In genomic region chr22:23494593-23495266, GRCh38 we compare ENCODE assay signal across 28 cellular contexts.
"Had no signal": no experiment of that assay in that cellular context is flagged by ENCODE, and none has a peak within 500 bp of the region (broad histone marks: within the 10 kb centered on the region; RNA-seq: fewer than 3 reads in every experiment).

No MANE protein-coding gene starts in this region.

- H3K36me3 Mint-ChIP-seq: activated CD4-positive, alpha-beta memory T cell treated with anti-CD3 and anti-CD28 coated beads for 36 hours; activated naive CD4-positive, alpha-beta T cell treated with anti-CD3 and anti-CD28 coated beads, Interleukin-2, amount 50 U/mL, for 24 hours; type B pancreatic cell had no signal

- H3K27ac Mint-ChIP-seq: activated CD4-positive, alpha-beta memory T cell treated with anti-CD3 and anti-CD28 coated beads for 36 hours; activated naive CD8-positive, alpha-beta T cell treated with anti-CD3 and anti-CD28 coated beads, Interleukin-2, amount 50 U/mL, for 24 hours; activated T-helper 17 cell treated with anti-CD3 and anti-CD28 coated beads, Interleukin-2, amount 50 U/mL, for 72 hours; dendritic cell treated with granulocyte-macrophage colony-stimulating factor and Interleukin-4, amounts not matched to agents 40 ng/mL and 50 ng/mL, for 4 days; endodermal cell; immature natural killer cell; type B pancreatic cell had no signal

- H3K27ac ChIP-seq: esophagus muscularis mucosa, foreskin keratinocyte, heart left ventricle, lower lobe of right lung, right atrium auricular region, spleen, thoracic aorta, VCaP had no signal

- H3K9me3 ChIP-seq: esophagus muscularis mucosa, heart left ventricle, lower lobe of right lung, right atrium auricular region, spleen, thoracic aorta had no signal

- H3K36me3 ChIP-seq: esophagus muscularis mucosa, heart left ventricle, lower lobe of right lung, right atrium auricular region, spleen, thoracic aorta had no signal

- DNase-seq: activated CD4-positive, alpha-beta memory T cell treated with anti-CD3 and anti-CD28 coated beads for 36 hours; activated CD4-positive, alpha-beta T cell treated with anti-CD3 and anti-CD28 coated beads for 4 hours; activated CD8-positive, alpha-beta memory T cell treated with anti-CD3 and anti-CD28 coated beads, Interleukin-2, amount 50 U/mL, for 4 hours; activated naive CD8-positive, alpha-beta T cell treated with anti-CD3 and anti-CD28 coated beads, Interleukin-2, amount 50 U/mL, for 24 hours; activated T-cell treated with anti-CD3 and anti-CD28 coated beads, Interleukin-2, amount 50 U/mL, for 1 hour; amygdala; central memory CD4-positive, alpha-beta T cell; endodermal cell; foreskin keratinocyte; hypothalamus; immature natural killer cell; lower lobe of right lung; mesendoderm; occipital lobe; spleen; stimulated activated CD4-positive, alpha-beta T cell treated with anti-CD3 and anti-CD28 coated beads, Interleukin-2, amount 100 ng/mL, for 48 hours; stimulated activated naive CD4-positive, alpha-beta T cell treated with Interleukin-2 at 50 U/mL for 16 hours; T-helper 9 cell had no signal

- H3K27me3 Mint-ChIP-seq: activated naive CD8-positive, alpha-beta T cell treated with anti-CD3 and anti-CD28 coated beads, Interleukin-2, amount 50 U/mL, for 24 hours; dendritic cell treated with granulocyte-macrophage colony-stimulating factor and Interleukin-4, amounts not matched to agents 40 ng/mL and 50 ng/mL, for 4 days had no signal

- H3K4me1 ChIP-seq: esophagus muscularis mucosa, foreskin keratinocyte, heart left ventricle, lower lobe of right lung, right atrium auricular region had no signal

- H3K4me3 Mint-ChIP-seq: activated CD4-positive, alpha-beta memory T cell treated with anti-CD3 and anti-CD28 coated beads for 36 hours; activated naive CD8-positive, alpha-beta T cell treated with anti-CD3 and anti-CD28 coated beads, Interleukin-2, amount 50 U/mL, for 24 hours; activated T-helper 17 cell treated with anti-CD3 and anti-CD28 coated beads, Interleukin-2, amount 50 U/mL, for 72 hours; dendritic cell treated with granulocyte-macrophage colony-stimulating factor and Interleukin-4, amounts not matched to agents 40 ng/mL and 50 ng/mL, for 4 days; endodermal cell; neural crest cell; type B pancreatic cell had no signal

- ATAC-seq: activated naive CD8-positive, alpha-beta T cell treated with anti-CD3 and anti-CD28 coated beads, Interleukin-2, amount 50 U/mL, for 24 hours; activated T-helper 17 cell treated with anti-CD3 and anti-CD28 coated beads, Interleukin-2, amount 50 U/mL, for 72 hours; foreskin keratinocyte; heart left ventricle; lower lobe of right lung had no signal

- H3K9me3 Mint-ChIP-seq: activated CD4-positive, alpha-beta memory T cell treated with anti-CD3 and anti-CD28 coated beads for 36 hours; activated naive CD4-positive, alpha-beta T cell treated with anti-CD3 and anti-CD28 coated beads, Interleukin-2, amount 50 U/mL, for 24 hours; activated naive CD8-positive, alpha-beta T cell treated with anti-CD3 and anti-CD28 coated beads, Interleukin-2, amount 50 U/mL, for 24 hours; activated T-helper 17 cell treated with anti-CD3 and anti-CD28 coated beads, Interleukin-2, amount 50 U/mL, for 72 hours; dendritic cell treated with granulocyte-macrophage colony-stimulating factor and Interleukin-4, amounts not matched to agents 40 ng/mL and 50 ng/mL, for 4 days; endodermal cell; immature natural killer cell; neural crest cell; type B pancreatic cell had no signal

- H3K27me3 ChIP-seq: esophagus muscularis mucosa, heart left ventricle, right atrium auricular region, spleen had no signal

- H3K4me3 ChIP-seq: esophagus muscularis mucosa, heart left ventricle, lower lobe of right lung, right atrium auricular region, spleen, thoracic aorta had no signal
